ENCODE assay signal across 17 cellular contexts in genomic region chr3:25568525-25569078, GRCh38.
DNase-seq lines count a peak whose midpoint lies in the region; ATAC-seq and TF ChIP-seq lines count a peak whose summit lies in the region.
"Had no signal": no experiment of that assay in that cellular context is flagged by ENCODE, and none has a peak within 500 bp of the region (broad histone marks: within the 10 kb centered on the region; RNA-seq: fewer than 3 reads in every experiment).

No MANE protein-coding gene starts in this region.

- CTCF ChIA-PET in IMR-90 (lab: Yijun Ruan, JAX): interaction anchor here (1.1 kb wide), 1 partner anchor 25 kb away, joined by 3 read pairs; no protein-coding TSS in a partner anchor

- H4K8ac ChIP-seq in IMR-90 (ENCODE audit: low read depth in 2 of 2, low read length in 2 of 2): no peak overlapping the region

- no peaks in the 10 kb centered on the region for H3K79me1 ChIP-seq in IMR-90 (ENCODE audit: low read depth in 1 of 2, low read length in 2 of 2)

- H3K27me3 ChIP-seq in IMR-90 (ENCODE audit: control insufficient read depth, insufficient read depth, low read length): no peaks in the 10 kb centered on the region
- H3K27me3 ChIP-seq in gastroesophageal sphincter: no peaks in the 10 kb centered on the region
- H3K27me3 ChIP-seq in left ventricle myocardium inferior (ENCODE audit: low read depth): no peaks in the 10 kb centered on the region
- H3K27me3 ChIP-seq: BE2C had no signal

- H2BK15ac ChIP-seq in IMR-90 (ENCODE audit: low read depth, low read length): no peak overlapping the region

- H3K9me3 ChIP-seq in IMR-90 (ENCODE audit: control insufficient read depth, insufficient read depth, low read length) (no peaks in the 10 kb centered on the region), gastroesophageal sphincter (no peaks in the 10 kb centered on the region), left ventricle myocardium inferior (replicated peaks) (no peaks in the 10 kb centered on the region)
- H3K9me3 ChIP-seq: BE2C had no signal

- H3K27ac ChIP-seq in IMR-90 (ENCODE audit: insufficient read depth, low read length) (no peak overlapping the region), gastroesophageal sphincter (peak overlapping the region in 2 of 4 donors; percentile 8 to 62), left ventricle myocardium inferior (replicated peaks) (peak overlapping the region; percentile 68)
- H3K27ac ChIP-seq: PC-9 had no signal

- no peak for TF ChIP-seq POLR2A in IMR-90 (IDR thresholded peaks at IDR 0.05; ENCODE audit: low read depth, low read length)
- TF ChIP-seq POLR2A in gastroesophageal sphincter (IDR thresholded peaks at IDR 0.05): no peak

- no peak overlapping the region for H3K4me2 ChIP-seq in IMR-90 (ENCODE audit: low read depth, low read length)
- H3K4me2 ChIP-seq: GM23338, PC-9 had no signal

- H3K9ac ChIP-seq in IMR-90 (ENCODE audit: low read depth, low read length): no peak overlapping the region

- H4K5ac ChIP-seq in IMR-90 (ENCODE audit: low read depth, low read length): no peak overlapping the region

- POLR2A ChIA-PET in IMR-90 (lab: Charles Lee; ENCODE audit: unreplicated experiment): no interaction called here

- H3K27ac Mint-ChIP-seq in osteocyte (ENCODE audit: unreplicated experiment): peak overlapping the region; percentile 95
- no peak overlapping the region for H3K27ac Mint-ChIP-seq in stimulated activated naive B cell treated with anti-CD40 and anti-IgM and Interleukin-4, amounts not matched to agents 10 μg/mL and 1 μg/mL and 100 μg/mL, for 72 hours
- H3K27ac Mint-ChIP-seq: CD8-positive, alpha-beta T cell; GM23338 had no signal

- H3K4me3 ChIP-seq in IMR-90 (ENCODE audit: insufficient read depth, low read depth, low read length) (no peak overlapping the region), gastroesophageal sphincter (no peak overlapping the region), left ventricle myocardium inferior (peak overlapping the region; percentile 13)
- H3K4me3 ChIP-seq: GM23338, PC-9 had no signal

- no peaks in the 10 kb centered on the region for H3K9me3 Mint-ChIP-seq in osteocyte (ENCODE audit: unreplicated experiment)
- H3K9me3 Mint-ChIP-seq in stimulated activated naive B cell treated with anti-CD40 and anti-IgM and Interleukin-4, amounts not matched to agents 10 μg/mL and 1 μg/mL and 100 μg/mL, for 72 hours: no peaks in the 10 kb centered on the region
- H3K9me3 Mint-ChIP-seq: CD8-positive, alpha-beta T cell; GM23338 had no signal

- H3K18ac ChIP-seq in IMR-90 (ENCODE audit: low read depth, low read length): no peak overlapping the region

- no peak overlapping the region for H3K23ac ChIP-seq in IMR-90 (ENCODE audit: low read depth, low read length)

- H3K36me3 ChIP-seq in IMR-90 (ENCODE audit: control insufficient read depth, insufficient read depth, low read length): no peaks in the 10 kb centered on the region
- H3K36me3 ChIP-seq in gastroesophageal sphincter: peaks cover 0 to 24% of the 10 kb centered on the region in 2 donors
- peaks cover 21% of the 10 kb centered on the region for H3K36me3 ChIP-seq in left ventricle myocardium inferior
- H3K36me3 ChIP-seq: BE2C had no signal

- BruUV-seq in IMR-90 (replicated peaks; lab: Mats Ljungman, UMichigan): no TSS peak

- dilution Hi-C loops in IMR-90 (cut with HindIII; ENCODE audit: low sequenced_read_pairs, unreplicated experiment): no loop called here

- H2BK120ac ChIP-seq in IMR-90 (ENCODE audit: low read depth, low read length): no peak overlapping the region

- H2AK9ac ChIP-seq in IMR-90 (replicated peaks; ENCODE audit: low read depth, low read length, poor library complexity): no peak overlapping the region

- TF ChIP-seq RAD21 in IMR-90 (IDR thresholded peaks at IDR 0.05; ENCODE audit: low read length): no peak

- no peaks in the 10 kb centered on the region for H3K36me3 Mint-ChIP-seq in osteocyte (ENCODE audit: unreplicated experiment)
- no peaks in the 10 kb centered on the region for H3K36me3 Mint-ChIP-seq in stimulated activated naive B cell treated with anti-CD40 and anti-IgM and Interleukin-4, amounts not matched to agents 10 μg/mL and 1 μg/mL and 100 μg/mL, for 72 hours
- H3K36me3 Mint-ChIP-seq: CD8-positive, alpha-beta T cell had no signal

- no peak overlapping the region for H3K14ac ChIP-seq in IMR-90 (replicated peaks; ENCODE audit: low read depth, low read length)

- TF ChIP-seq CTCF in IMR-90 (conservative IDR thresholded peaks at IDR 0.05; ENCODE audit: low read depth, low read length) (no peak), gastroesophageal sphincter (IDR thresholded peaks at IDR 0.05) (no peak), left ventricle myocardium inferior (IDR thresholded peaks at IDR 0.05; ENCODE audit: borderline replicate concordance) (no peak), osteocyte (IDR thresholded peaks at IDR 0.05) (no peak)

- no peak for DNase-seq in IMR-90
- DNase-seq in left ventricle myocardium inferior: peak; percentile 48
- no peak for DNase-seq in osteocyte (ENCODE audit: extremely low spot score, unreplicated experiment)
- no peak for DNase-seq in AG20443 (ENCODE audit: low spot score)
- no peak for DNase-seq in NCI-H1417 treated with DMSO at 0.1 percent for 48 hours (lab: John Stamatoyannopoulos, UW)
- no peak for DNase-seq in stimulated activated naive B cell treated with anti-CD40 and anti-IgM and Interleukin-4, amounts not matched to agents 10 μg/mL and 1 μg/mL and 100 μg/mL, for 72 hours
- DNase-seq: BE2C; CD8-positive, alpha-beta T cell; HCEC 1CT; NCI-H1105 treated with DMSO at 0.1 percent for 48 hours; NCI-H1694 treated with DMSO at 0.1 percent for 48 hours; NCI-H226; NCI-H524 treated with DMSO at 0.1 percent for 48 hours; PC-9 had no signal

- no peak overlapping the region for H3K4ac ChIP-seq in IMR-90 (ENCODE audit: low read depth, low read length)

- no peaks in the 10 kb centered on the region for H4K20me1 ChIP-seq in IMR-90 (ENCODE audit: insufficient read depth, low read length)

- in situ Hi-C loops in IMR-90 (cut with MboI; ENCODE audit: low sequenced_read_pairs): no loop called here

- no peak overlapping the region for H3K4me3 Mint-ChIP-seq in osteocyte (ENCODE audit: unreplicated experiment)
- H3K4me3 Mint-ChIP-seq in stimulated activated naive B cell treated with anti-CD40 and anti-IgM and Interleukin-4, amounts not matched to agents 10 μg/mL and 1 μg/mL and 100 μg/mL, for 72 hours: no peak overlapping the region
- H3K4me3 Mint-ChIP-seq: CD8-positive, alpha-beta T cell; GM23338 had no signal

- H3K4me1 ChIP-seq in IMR-90 (ENCODE audit: control insufficient read depth, insufficient read depth, low read length) (peaks cover 6% of the 10 kb centered on the region), gastroesophageal sphincter (peaks cover 0 to 33% (median 10%) of the 10 kb centered on the region in 3 donors), left ventricle myocardium inferior (peaks cover 40% of the 10 kb centered on the region)
- H3K4me1 ChIP-seq: BE2C had no signal

- H3K27me3 Mint-ChIP-seq in osteocyte (ENCODE audit: unreplicated experiment): no peaks in the 10 kb centered on the region
- H3K27me3 Mint-ChIP-seq in stimulated activated naive B cell treated with anti-CD40 and anti-IgM and Interleukin-4, amounts not matched to agents 10 μg/mL and 1 μg/mL and 100 μg/mL, for 72 hours: no peaks in the 10 kb centered on the region

- intact Hi-C loops in IMR-90 (cut with micrococcal nuclease): no loop called here
- intact Hi-C loops in left ventricle myocardium inferior (cut with micrococcal nuclease): no loop called here

- no peak overlapping the region for H3K56ac ChIP-seq in IMR-90 (ENCODE audit: extremely low read depth, insufficient read depth, low read length)

- no peak overlapping the region for H2BK20ac ChIP-seq in IMR-90 (ENCODE audit: low read depth, low read length)

- no peak overlapping the region for H2BK5ac ChIP-seq in IMR-90 (ENCODE audit: low read depth, low read length, poor library complexity, severe bottlenecking)

- no peak for ATAC-seq in IMR-90 (ENCODE audit: low read depth)
- peak; percentile 29 for ATAC-seq in gastroesophageal sphincter
- no peak for ATAC-seq in stimulated activated naive B cell treated with anti-CD40 and anti-IgM and Interleukin-4, amounts not matched to agents 10 μg/mL and 1 μg/mL and 100 μg/mL, for 72 hours (replicated peaks)
- ATAC-seq in HG03095 (IDR thresholded peaks at IDR 0.05; ENCODE audit: unreplicated experiment): no peak
- ATAC-seq: CD8-positive, alpha-beta T cell; GM23338 had no signal

- H3K4me1 Mint-ChIP-seq in osteocyte (ENCODE audit: unreplicated experiment): peaks cover 46% of the 10 kb centered on the region
- H3K4me1 Mint-ChIP-seq in stimulated activated naive B cell treated with anti-CD40 and anti-IgM and Interleukin-4, amounts not matched to agents 10 μg/mL and 1 μg/mL and 100 μg/mL, for 72 hours: peaks cover 0 to 4% of the 10 kb centered on the region in 2 donors

- peak overlapping the region; percentile 47 for H2AFZ ChIP-seq in IMR-90 (replicated peaks; ENCODE audit: low read length, poor library complexity)
- H2AFZ ChIP-seq: GM23338, PC-9 had no signal

- H2AK5ac ChIP-seq in IMR-90 (ENCODE audit: low read depth, low read length): no peak overlapping the region

- 95% methylated on average over 5 of the region's 10 CpGs; no CpG with 5 or more reads in 1 of the 2 experiments for WGBS in IMR-90 (ENCODE audit: extremely low coverage in 2 of 2, insufficient read length in 1 of 2), 2 experiments
- 62 to 95% methylated on average over 2 to 4 of the region's 10 CpGs for WGBS in gastroesophageal sphincter (ENCODE audit: low coverage in 1 of 2), 2 donors

- peaks cover 4% of the 10 kb centered on the region; the same call in 1 of the 2 replicates for H3K9me1 ChIP-seq in IMR-90 (ENCODE audit: insufficient read depth, low read length)

- TF ChIP-seq EP300 in gastroesophageal sphincter (IDR thresholded peaks at IDR 0.05): no peak

- H4K91ac ChIP-seq in IMR-90 (ENCODE audit: insufficient read depth, low read depth, low read length): no peak overlapping the region

TF ChIP-seq in IMR-90, 13 proteins besides CTCF, POLR2A, EP300 and RAD21:
- TF ChIP-seq NFE2L2 (IDR thresholded peaks at IDR 0.05; ENCODE audit: low read depth, low read length): no peak
- no peak for TF ChIP-seq SMC3 (IDR thresholded peaks at IDR 0.05; ENCODE audit: low read depth, low read length)
- TF ChIP-seq FOS (IDR thresholded peaks at IDR 0.05; ENCODE audit: low read depth, low read length): no peak
- no peak for TF ChIP-seq MAFK (IDR thresholded peaks at IDR 0.05; ENCODE audit: low read depth, low read length)
- no peak for TF ChIP-seq BHLHE40 (IDR thresholded peaks at IDR 0.05; ENCODE audit: low read depth, low read length)
- TF ChIP-seq MAZ (IDR thresholded peaks at IDR 0.05; ENCODE audit: borderline replicate concordance, low read depth, low read length): no peak
- no peak for TF ChIP-seq CEBPB (IDR thresholded peaks at IDR 0.05; ENCODE audit: low read depth, low read length)
